In the genomic region with DNA sequence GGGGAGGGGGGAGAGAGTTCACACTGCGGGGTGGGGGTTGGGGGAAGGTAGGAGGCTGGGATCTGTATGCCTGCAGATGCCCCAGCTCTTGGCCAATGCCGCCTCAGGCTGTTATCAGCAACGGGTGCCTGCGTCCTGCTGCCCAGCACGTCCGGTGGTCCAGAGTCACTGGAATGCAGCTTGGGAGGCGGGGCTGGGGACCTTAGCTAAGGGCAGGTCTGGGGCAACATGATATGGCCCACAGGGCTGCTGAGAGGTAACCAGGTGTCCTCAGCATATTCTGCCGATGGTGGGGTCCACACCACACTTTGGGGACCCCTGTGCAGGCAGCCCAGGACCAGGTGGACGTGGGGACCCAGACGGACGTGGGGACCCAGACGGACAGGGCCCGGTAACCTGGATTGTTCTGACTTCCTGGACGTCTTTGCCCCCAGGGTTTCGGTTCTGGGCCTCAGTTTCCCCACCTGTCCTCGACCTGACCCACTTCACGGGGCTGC, we compare ENCODE assay signal across 8 cellular contexts. TPM values are rescaled to one million over a fixed set of nuclear protein-coding genes. Genes with fewer than 3 reads are reported as not detected.
DNase-seq lines count a peak whose midpoint lies in the region; ATAC-seq and TF ChIP-seq lines count a peak whose summit lies in the region.

No MANE protein-coding gene starts in this region.

- no peaks in the 10 kb centered on the region for H3K9me3 Mint-ChIP-seq in activated T-cell treated with anti-CD3 and anti-CD28 coated beads, Interleukin-2, amount 50 U/mL, for 4 hours
- H3K9me3 Mint-ChIP-seq in stimulated activated naive CD8-positive, alpha-beta T cell treated with anti-CD3 and anti-CD28 coated beads, Interleukin-15, amount 100 ng/mL, for 72 hours: no peaks in the 10 kb centered on the region

- DNase-seq in activated T-cell treated with anti-CD3 and anti-CD28 coated beads, Interleukin-2, amount 50 U/mL, for 4 hours: no peak
- DNase-seq in activated T-cell treated with anti-CD3 and anti-CD28 coated beads, Interleukin-2, amount 50 U/mL, for 1 hour: no peak
- DNase-seq in OCI-LY7 (ENCODE audit: low spot score) (no peak), right cardiac atrium (peak in 2 of 3 donors; percentile 55 to 60), COR-L47 (lab: John Stamatoyannopoulos, UW) (no peak), NCI-H1105 (lab: John Stamatoyannopoulos, UW) (no peak)
- no peak for DNase-seq in stimulated activated naive CD8-positive, alpha-beta T cell treated with anti-CD3 and anti-CD28 coated beads, Interleukin-15, amount 100 ng/mL, for 72 hours

- WGBS in right cardiac atrium: 27% methylated on average over 17 of the region's 17 CpGs

- H3K27ac ChIP-seq in OCI-LY7 (ENCODE audit: low read depth, low read length, poor library complexity, severe bottlenecking) (peak overlapping the region; percentile 91), right cardiac atrium (ENCODE audit: low read length) (no peak overlapping the region)

- intact Hi-C loops in OCI-LY7 (cut with micrococcal nuclease; ENCODE audit: unreplicated experiment) (loop anchor here (5.0 kb wide), 1 partner anchor 36 kb away; the partner anchor contains the start of gene GPX4), right cardiac atrium (cut with DNase I) (no loop called here)

- peaks cover 37% of the 10 kb centered on the region for H3K4me1 Mint-ChIP-seq in activated T-cell treated with anti-CD3 and anti-CD28 coated beads, Interleukin-2, amount 50 U/mL, for 4 hours (ENCODE audit: low read depth)
- H3K4me1 Mint-ChIP-seq in stimulated activated naive CD8-positive, alpha-beta T cell treated with anti-CD3 and anti-CD28 coated beads, Interleukin-15, amount 100 ng/mL, for 72 hours: peaks cover 57% of the 10 kb centered on the region

- POLR2A ChIA-PET in OCI-LY7 (lab: Charles Lee): interaction anchor here (1.6 to 1.8 kb wide), 3 partner anchors 10 to 39 kb away, joined by 5 to 16 read pairs (median 6); partner anchors contain the start of gene CNN2

- H3K9me3 ChIP-seq in OCI-LY7 (ENCODE audit: low read length) (no peaks in the 10 kb centered on the region), right cardiac atrium (ENCODE audit: control insufficient read depth, low read length) (no peaks in the 10 kb centered on the region)

- H3K4me3 Mint-ChIP-seq in activated T-cell treated with anti-CD3 and anti-CD28 coated beads, Interleukin-2, amount 50 U/mL, for 4 hours: peak overlapping the region; percentile 53
- H3K4me3 Mint-ChIP-seq in stimulated activated naive CD8-positive, alpha-beta T cell treated with anti-CD3 and anti-CD28 coated beads, Interleukin-15, amount 100 ng/mL, for 72 hours: peak overlapping the region; percentile 71 to 93

- H3K79me2 ChIP-seq in OCI-LY7 (ENCODE audit: insufficient read depth, low read depth, low read length): peaks cover 32% of the 10 kb centered on the region

- H3K4me2 ChIP-seq in OCI-LY7 (ENCODE audit: low read length): peak overlapping the region; percentile 99

- CTCF ChIA-PET in OCI-LY7 (lab: Charles Lee; ENCODE audit: unreplicated experiment): interaction anchor here (0.7 kb wide), 1 partner anchor 34 kb away, joined by 3 read pairs; no protein-coding TSS in a partner anchor

- no peaks in the 10 kb centered on the region for H3K9me2 ChIP-seq in OCI-LY7 (ENCODE audit: insufficient read depth, low read length)

- peaks cover 24% of the 10 kb centered on the region for H3K36me3 ChIP-seq in OCI-LY7 (ENCODE audit: insufficient read depth, low read length)

- H2AFZ ChIP-seq in OCI-LY7 (ENCODE audit: low read length): no peak overlapping the region; the same call in 1 of the 2 replicates

- H3K27me3 Mint-ChIP-seq in activated T-cell treated with anti-CD3 and anti-CD28 coated beads, Interleukin-2, amount 50 U/mL, for 4 hours (ENCODE audit: low read depth): no peaks in the 10 kb centered on the region
- H3K27me3 Mint-ChIP-seq in stimulated activated naive CD8-positive, alpha-beta T cell treated with anti-CD3 and anti-CD28 coated beads, Interleukin-15, amount 100 ng/mL, for 72 hours: no peaks in the 10 kb centered on the region

- no TSS peak for BruUV-seq in OCI-LY7 (replicated peaks; lab: Mats Ljungman, UMichigan)

- H3K4me1 ChIP-seq in OCI-LY7 (ENCODE audit: insufficient read depth, low read length, poor library complexity, severe bottlenecking) (peaks cover 58% of the 10 kb centered on the region), right cardiac atrium (ENCODE audit: control insufficient read depth, insufficient read depth, low read length) (no peaks in the 10 kb centered on the region)

- H3K4me3 ChIP-seq in OCI-LY7 (ENCODE audit: low read depth, low read length, poor library complexity, severe bottlenecking): peak overlapping the region; percentile 95
- H3K4me3 ChIP-seq in right cardiac atrium (ENCODE audit: low read length): no peak overlapping the region

- peaks cover 7% of the 10 kb centered on the region for H3K36me3 Mint-ChIP-seq in activated T-cell treated with anti-CD3 and anti-CD28 coated beads, Interleukin-2, amount 50 U/mL, for 4 hours (ENCODE audit: insufficient read depth)

- H3K27me3 ChIP-seq in right cardiac atrium (ENCODE audit: control insufficient read depth, insufficient read depth): no peaks in the 10 kb centered on the region

- H3K27ac Mint-ChIP-seq in stimulated activated naive CD8-positive, alpha-beta T cell treated with anti-CD3 and anti-CD28 coated beads, Interleukin-15, amount 100 ng/mL, for 72 hours: no peak overlapping the region

- no peak for TF ChIP-seq CTCF in OCI-LY7 (conservative IDR thresholded peaks at IDR 0.05; ENCODE audit: low read length)

- ATAC-seq in activated T-cell treated with anti-CD3 and anti-CD28 coated beads, Interleukin-2, amount 50 U/mL, for 4 hours: no peak
- ATAC-seq in right cardiac atrium (no peak), GM18861 (IDR thresholded peaks at IDR 0.05; ENCODE audit: unreplicated experiment) (no peak)
- no peak for ATAC-seq in stimulated activated naive CD8-positive, alpha-beta T cell treated with anti-CD3 and anti-CD28 coated beads, Interleukin-15, amount 100 ng/mL, for 72 hours

- no peaks in the 10 kb centered on the region for H4K20me1 ChIP-seq in OCI-LY7 (ENCODE audit: insufficient read depth, low read length)

RNA-seq across cellular contexts. Expression of gene ARHGAP45, which starts 0.7 kb away (rescaled TPM):
- total RNA-seq in activated T-cell treated with anti-CD3 and anti-CD28 coated beads, Interleukin-2, amount 50 U/mL, for 4 hours: 100 to 1,000 TPM; 128 to 133 (median 133) TPM
- 132 and 135 TPM in 2 replicates for total RNA-seq in OCI-LY7 (2014; rRNA removed; shearing (Covaris generic))
- total RNA-seq in OCI-LY7 (2022) (138 and 143 TPM in 2 replicates), right cardiac atrium (10 to 100 TPM in 1 of 4 donors, 1 to 10 TPM in 3; 7.7 to 10.4 (median 9.2) TPM)
- 5.9 TPM for polyA plus RNA-seq in right cardiac atrium

RNA-seq across cellular contexts. Expression of gene ABCA7, which starts 26.4 kb away (rescaled TPM):
- 1 to 10 TPM; 7.1 to 8.7 (median 8.6) TPM for total RNA-seq in activated T-cell treated with anti-CD3 and anti-CD28 coated beads, Interleukin-2, amount 50 U/mL, for 4 hours
- 22.5 and 43.3 TPM in 2 replicates for total RNA-seq in OCI-LY7 (2014; rRNA removed; shearing (Covaris generic))
- total RNA-seq in OCI-LY7 (2022) (66.6 and 74.4 TPM in 2 replicates), right cardiac atrium (10 to 100 TPM in 1 of 4 donors, 1 to 10 TPM in 3; 7.3 to 10.4 (median 8.7) TPM)
- polyA plus RNA-seq in right cardiac atrium: 9.1 TPM

RNA-seq across cellular contexts. Expression of gene POLR2E, which starts 28.9 kb away (rescaled TPM):
- 100 to 1,000 TPM; 303 to 380 (median 323) TPM for total RNA-seq in activated T-cell treated with anti-CD3 and anti-CD28 coated beads, Interleukin-2, amount 50 U/mL, for 4 hours
- total RNA-seq in OCI-LY7 (2014; rRNA removed; shearing (Covaris generic)): 153 and 165 TPM in 2 replicates
- total RNA-seq in OCI-LY7 (2022) (160 and 193 TPM in 2 replicates), right cardiac atrium (100 to 1,000 TPM; 110 to 145 (median 131) TPM)
- polyA plus RNA-seq in right cardiac atrium: 179 TPM

RNA-seq across cellular contexts. Expression of gene GPX4, which starts 37.5 kb away (rescaled TPM):
- total RNA-seq in activated T-cell treated with anti-CD3 and anti-CD28 coated beads, Interleukin-2, amount 50 U/mL, for 4 hours: 100 to 1,000 TPM; 148 to 165 (median 162) TPM
- 184 and 203 TPM in 2 replicates for total RNA-seq in OCI-LY7 (2014; rRNA removed; shearing (Covaris generic))
- 148 and 156 TPM in 2 replicates for total RNA-seq in OCI-LY7 (2022)
- 100 to 1,000 TPM; 300 to 374 (median 359) TPM for total RNA-seq in right cardiac atrium
- polyA plus RNA-seq in right cardiac atrium: 713 TPM

RNA-seq across cellular contexts. Expression of gene CNN2, which starts 39.9 kb away (rescaled TPM):
- 10 to 100 TPM; 52.3 to 69.3 (median 57.8) TPM for total RNA-seq in activated T-cell treated with anti-CD3 and anti-CD28 coated beads, Interleukin-2, amount 50 U/mL, for 4 hours
- total RNA-seq in OCI-LY7 (2014; rRNA removed; shearing (Covaris generic)): 51.5 and 73.7 TPM in 2 replicates
- 126 and 127 TPM in 2 replicates for total RNA-seq in OCI-LY7 (2022)
- total RNA-seq in right cardiac atrium: 10 to 100 TPM; 57.4 to 75.9 (median 63.8) TPM
- 52.1 TPM for polyA plus RNA-seq in right cardiac atrium

Comparison
In these comparisons a context has a peak if more than half of its experiments do, and no peak if none do; other contexts are left out.
1. DNase-seq: peak in right cardiac atrium (2 of 3); none in activated T-cell treated with anti-CD3 and anti-CD28 coated beads, Interleukin-2, amount 50 U/mL, for 4 hours (single experiment), activated T-cell treated with anti-CD3 and anti-CD28 coated beads, Interleukin-2, amount 50 U/mL, for 1 hour (single experiment), OCI-LY7 (single experiment), stimulated activated naive CD8-positive, alpha-beta T cell treated with anti-CD3 and anti-CD28 coated beads, Interleukin-15, amount 100 ng/mL, for 72 hours (0 of 2), COR-L47 (single experiment) and NCI-H1105 (single experiment).
2. RNA of gene ARHGAP45, which starts 0.7 kb away (total RNA-seq): 132 to 143 TPM in OCI-LY7 and 128 to 133 TPM in activated T-cell treated with anti-CD3 and anti-CD28 coated beads, Interleukin-2, amount 50 U/mL, for 4 hours; 7.7 to 10.4 TPM in right cardiac atrium; every median in the first group is over 10 times any median in the second.